Comparison of ENCODE assay signal across 14 cellular contexts in the genomic region with DNA sequence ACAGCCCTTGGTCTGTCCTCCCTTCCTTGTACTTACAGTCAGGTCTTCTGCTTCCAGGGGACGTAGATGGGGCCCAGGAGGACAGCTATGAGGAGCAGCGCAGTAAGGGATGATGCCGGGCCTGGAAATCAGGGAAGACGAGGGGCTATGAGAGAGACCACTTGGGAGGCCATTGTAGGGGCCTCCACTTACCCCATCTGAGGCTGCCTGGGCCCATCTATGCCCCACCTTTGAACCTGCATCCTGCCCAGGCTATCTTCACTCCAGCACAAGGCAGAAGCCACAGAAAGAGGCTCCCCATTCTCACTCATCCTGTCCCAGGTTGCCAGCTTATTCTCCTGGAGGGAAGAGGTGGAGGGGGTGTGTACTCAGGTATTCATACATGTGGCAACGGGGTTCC. TPM values are rescaled to one million over a fixed set of nuclear protein-coding genes. Genes with fewer than 3 reads are reported as not detected.
A peak's percentile ranks its signal among the peaks of the same experiment; 100 is the strongest.
DNase-seq lines count a peak whose midpoint lies in the region; ATAC-seq and TF ChIP-seq lines count a peak whose summit lies in the region.
"Had no signal": no experiment of that assay in that cellular context is flagged by ENCODE, and none has a peak within 500 bp of the region (broad histone marks: within the 10 kb centered on the region; RNA-seq: fewer than 3 reads in every experiment).

No MANE protein-coding gene starts in this region.

- H3K4me1 ChIP-seq in BLaER1 treated with 17β-estradiol and CSF1 and Interleukin-3, amounts not matched to agents 10 nM and 100 nM, result peaks cover 12 to 32% (median 20%) of the 10 kb centered on the region in 10 experiments
- peaks cover 49% of the 10 kb centered on the region for H3K4me1 ChIP-seq in CD4-positive, alpha-beta memory T cell (ENCODE audit: insufficient read depth, low read length)
- H3K4me1 ChIP-seq in neural progenitor cell, result no peaks in the 10 kb centered on the region

- H3K27ac ChIP-seq in BLaER1 treated with 17β-estradiol and CSF1 and Interleukin-3, amounts not matched to agents 10 nM and 100 nM, result no peak overlapping the region
- H3K27ac ChIP-seq in CD4-positive, alpha-beta memory T cell (ENCODE audit: low read depth, low read length), result no peak overlapping the region
- no peak overlapping the region for H3K27ac ChIP-seq in neural progenitor cell
- H3K27ac ChIP-seq: C4-2B, GM23248 had no signal

- POLR2A ChIA-PET in CD4-positive, alpha-beta memory T cell (lab: Charles Lee; ENCODE audit: partially characterized antibody), result no interaction called here
- POLR2A ChIA-PET in T-cell (lab: Charles Lee), result no interaction called here
- POLR2A ChIA-PET in naive thymus-derived CD8-positive, alpha-beta T cell (lab: Charles Lee), result interaction anchor here (0.6 kb wide), 1 partner anchor 11 kb away, joined by 3 read pairs; no protein-coding TSS in a partner anchor

- peaks cover 54 to 75% of the 10 kb centered on the region in 2 donors for H3K36me3 Mint-ChIP-seq in CD4-positive, alpha-beta memory T cell
- peaks cover 44% of the 10 kb centered on the region for H3K36me3 Mint-ChIP-seq in T-cell
- H3K36me3 Mint-ChIP-seq in naive thymus-derived CD8-positive, alpha-beta T cell, result peaks cover 8 to 86% (median 35%) of the 10 kb centered on the region in 3 donors
- no peaks in the 10 kb centered on the region for H3K36me3 Mint-ChIP-seq in neural progenitor cell

- no peak overlapping the region for H3K9ac ChIP-seq in BLaER1 treated with 17β-estradiol and CSF1 and Interleukin-3, amounts not matched to agents 10 nM and 100 nM
- no peak overlapping the region for H3K9ac ChIP-seq in neural progenitor cell
- H3K9ac ChIP-seq: GM23248 had no signal

- H2AFZ ChIP-seq in neural progenitor cell (replicated peaks), result no peak overlapping the region
- H2AFZ ChIP-seq: GM23248 had no signal

- peak overlapping the region; percentile 27 to 75 (median 46) for H3K27ac Mint-ChIP-seq in CD4-positive, alpha-beta memory T cell
- H3K27ac Mint-ChIP-seq in T-cell (peak overlapping the region; percentile 81 to 92), neural progenitor cell (no peak overlapping the region)
- H3K27ac Mint-ChIP-seq in naive thymus-derived CD8-positive, alpha-beta T cell, result peak overlapping the region; percentile 26 to 94 (median 82)

- no peak for TF ChIP-seq CTCF in neural progenitor cell (IDR thresholded peaks at IDR 0.05)

- no peaks in the 10 kb centered on the region; a peak in 1 of 22 replicates for H3K9me3 ChIP-seq in BLaER1 treated with 17β-estradiol and CSF1 and Interleukin-3, amounts not matched to agents 10 nM and 100 nM (replicated peaks in 1 of 11)
- H3K9me3 ChIP-seq in CD4-positive, alpha-beta memory T cell (ENCODE audit: control insufficient read depth in 1 of 2, low read length in 2 of 2), result no peaks in the 10 kb centered on the region
- no peaks in the 10 kb centered on the region for H3K9me3 ChIP-seq in neural progenitor cell (ENCODE audit: low read depth)

- no peak overlapping the region for H3K4me3 ChIP-seq in BLaER1 treated with 17β-estradiol and CSF1 and Interleukin-3, amounts not matched to agents 10 nM and 100 nM
- no peak overlapping the region for H3K4me3 ChIP-seq in CD4-positive, alpha-beta memory T cell (ENCODE audit: low read length in 2 of 2)
- no peak overlapping the region for H3K4me3 ChIP-seq in neural progenitor cell
- H3K4me3 ChIP-seq: GM23248 had no signal

- H3K4me3 Mint-ChIP-seq in CD4-positive, alpha-beta memory T cell, result no peak overlapping the region
- H3K4me3 Mint-ChIP-seq in T-cell (no peak overlapping the region), neural progenitor cell (no peak overlapping the region)
- no peak overlapping the region for H3K4me3 Mint-ChIP-seq in naive thymus-derived CD8-positive, alpha-beta T cell

- H4K20me1 ChIP-seq in BLaER1 treated with 17β-estradiol and CSF1 and Interleukin-3, amounts not matched to agents 10 nM and 100 nM, result no peaks in the 10 kb centered on the region
- H4K20me1 ChIP-seq in neural progenitor cell (ENCODE audit: low read depth), result no peaks in the 10 kb centered on the region

- CTCF ChIA-PET in CD4-positive, alpha-beta memory T cell (lab: Charles Lee; ENCODE audit: partially characterized antibody), result no interaction called here
- CTCF ChIA-PET in T-cell (lab: Charles Lee), result interaction anchor here in 1 of 2 donors (0.6 kb wide), 1 partner anchor 104 kb away, joined by 3 read pairs; no protein-coding TSS in a partner anchor

- H3K27me3 ChIP-seq in BLaER1 treated with 17β-estradiol and CSF1 and Interleukin-3, amounts not matched to agents 10 nM and 100 nM, result peaks cover 0 to 3% (median 0%) of the 10 kb centered on the region in 11 experiments; a peak in 1 of 22 replicates
- no peaks in the 10 kb centered on the region for H3K27me3 ChIP-seq in CD4-positive, alpha-beta memory T cell (ENCODE audit: insufficient read depth, low read length)
- no peaks in the 10 kb centered on the region for H3K27me3 ChIP-seq in neural progenitor cell

- intact Hi-C loops in CD4-positive, alpha-beta memory T cell (cut with micrococcal nuclease), result no loop called here

- peaks cover 44 to 86% (median 60%) of the 10 kb centered on the region in 4 donors for H3K4me1 Mint-ChIP-seq in CD4-positive, alpha-beta memory T cell
- H3K4me1 Mint-ChIP-seq in T-cell (peaks cover 60 to 72% (median 64%) of the 10 kb centered on the region in 3 donors), neural progenitor cell (peaks cover 2% of the 10 kb centered on the region)
- H3K4me1 Mint-ChIP-seq in naive thymus-derived CD8-positive, alpha-beta T cell, result peaks cover 43 to 75% (median 63%) of the 10 kb centered on the region in 4 donors

- H3K36me3 ChIP-seq in BLaER1 treated with 17β-estradiol and CSF1 and Interleukin-3, amounts not matched to agents 10 nM and 100 nM, result no peaks in the 10 kb centered on the region
- peaks cover 16% of the 10 kb centered on the region for H3K36me3 ChIP-seq in CD4-positive, alpha-beta memory T cell (ENCODE audit: insufficient read depth, low read length)
- H3K36me3 ChIP-seq in neural progenitor cell, result no peaks in the 10 kb centered on the region

- H3K9me3 Mint-ChIP-seq in CD4-positive, alpha-beta memory T cell, result no peaks in the 10 kb centered on the region
- H3K9me3 Mint-ChIP-seq in T-cell (no peaks in the 10 kb centered on the region), neural progenitor cell (no peaks in the 10 kb centered on the region)
- no peaks in the 10 kb centered on the region for H3K9me3 Mint-ChIP-seq in naive thymus-derived CD8-positive, alpha-beta T cell

- no peaks in the 10 kb centered on the region for H3K79me2 ChIP-seq in neural progenitor cell (ENCODE audit: low read depth)

- H3F3A ChIP-seq in neural progenitor cell (ENCODE audit: low read depth), result no peaks in the 10 kb centered on the region

- no peak for ATAC-seq in T-cell (replicated peaks in 1 of 4)
- no peak for ATAC-seq in naive thymus-derived CD8-positive, alpha-beta T cell
- ATAC-seq: HCT116 had no signal

- H3K4me2 ChIP-seq in BLaER1 treated with 17β-estradiol and CSF1 and Interleukin-3, amounts not matched to agents 10 nM and 100 nM, result peak overlapping the region in 10 of 11 experiments; percentile 9 to 72 (median 48); a peak in 10 of 22 replicates
- no peak overlapping the region for H3K4me2 ChIP-seq in neural progenitor cell

- DNase-seq in CD4-positive, alpha-beta memory T cell, result no peak
- DNase-seq in T-cell (no peak), SIG-M5 treated with dmso at 0.1 percent for 504 hours (lab: John Stamatoyannopoulos, UW; ENCODE audit: unreplicated experiment) (no peak), neural progenitor cell (ENCODE audit: low spot score) (no peak)
- no peak for DNase-seq in naive thymus-derived CD8-positive, alpha-beta T cell
- no peak for DNase-seq in activated CD4-positive, alpha-beta T cell treated with anti-CD3 and anti-CD28 coated beads for 1 hour
- DNase-seq: ACHN, DMS79, EL, GM23248 had no signal

- H3K27me3 Mint-ChIP-seq in CD4-positive, alpha-beta memory T cell, result no peaks in the 10 kb centered on the region
- H3K27me3 Mint-ChIP-seq in T-cell (no peaks in the 10 kb centered on the region), neural progenitor cell (ENCODE audit: insufficient read depth, low read depth) (peaks cover 4% of the 10 kb centered on the region)
- no peaks in the 10 kb centered on the region for H3K27me3 Mint-ChIP-seq in naive thymus-derived CD8-positive, alpha-beta T cell

RNA-seq across cellular contexts. Expression of a gene that starts 10.4 kb away (rescaled TPM):
- 1 to 10 TPM; 4.7 to 7.2 TPM for total RNA-seq in CD4-positive, alpha-beta memory T cell
- 1 to 10 TPM in 1 of 2 donors, under 1 TPM in 1; 0.64 to 1.2 TPM for polyA plus RNA-seq in CD4-positive, alpha-beta memory T cell
- total RNA-seq in T-cell, result 1 to 10 TPM in 4 of 5 donors, under 1 TPM in 1; 0.62 to 6.2 (median 3.1) TPM
- total RNA-seq in naive thymus-derived CD8-positive, alpha-beta T cell, result 10 to 100 TPM; 13.3 to 14.8 TPM
- polyA plus RNA-seq in naive thymus-derived CD8-positive, alpha-beta T cell, result 1 to 10 TPM in 2 of 3 donors, under 1 TPM in 1; 0.23 to 6.1 (median 3.3) TPM
- total RNA-seq in neural progenitor cell (ENCODE audit: low replicate concordance), result 0.62 TPM in 1 of 2 replicates, not detected in the other
- polyA plus RNA-seq: GM23248 had no signal

RNA-seq across cellular contexts. Expression of a gene that starts 27.4 kb away (rescaled TPM):
- total RNA-seq in CD4-positive, alpha-beta memory T cell, result 10 to 100 TPM; 32.4 to 34.9 TPM
- polyA plus RNA-seq in CD4-positive, alpha-beta memory T cell, result 100 to 1,000 TPM; 136 to 211 TPM
- total RNA-seq in T-cell (10 to 100 TPM; 25.4 to 59.5 (median 28.6) TPM), neural progenitor cell (ENCODE audit: low replicate concordance) (not detected in 2 replicates)
- total RNA-seq in naive thymus-derived CD8-positive, alpha-beta T cell, result 10 to 100 TPM; 47.5 to 52.2 TPM
- 100 to 1,000 TPM; 165 to 246 (median 187) TPM for polyA plus RNA-seq in naive thymus-derived CD8-positive, alpha-beta T cell
- total RNA-seq: A172, GM23248 had no signal
- polyA plus RNA-seq: GM23248 had no signal

Comparison
In these comparisons a context has a peak if more than half of its experiments do, and no peak if none do; other contexts are left out.
1. RNA of a gene that starts 27.4 kb away (total RNA-seq): 47.5 to 52.2 TPM in naive thymus-derived CD8-positive, alpha-beta T cell, 32.4 to 34.9 TPM in CD4-positive, alpha-beta memory T cell and 25.4 to 59.5 TPM in T-cell; not detected in neural progenitor cell; every median in the first group is over 10 times any median in the second.